Comparison of ENCODE assay signal across 8 cellular contexts in the genomic region with DNA sequence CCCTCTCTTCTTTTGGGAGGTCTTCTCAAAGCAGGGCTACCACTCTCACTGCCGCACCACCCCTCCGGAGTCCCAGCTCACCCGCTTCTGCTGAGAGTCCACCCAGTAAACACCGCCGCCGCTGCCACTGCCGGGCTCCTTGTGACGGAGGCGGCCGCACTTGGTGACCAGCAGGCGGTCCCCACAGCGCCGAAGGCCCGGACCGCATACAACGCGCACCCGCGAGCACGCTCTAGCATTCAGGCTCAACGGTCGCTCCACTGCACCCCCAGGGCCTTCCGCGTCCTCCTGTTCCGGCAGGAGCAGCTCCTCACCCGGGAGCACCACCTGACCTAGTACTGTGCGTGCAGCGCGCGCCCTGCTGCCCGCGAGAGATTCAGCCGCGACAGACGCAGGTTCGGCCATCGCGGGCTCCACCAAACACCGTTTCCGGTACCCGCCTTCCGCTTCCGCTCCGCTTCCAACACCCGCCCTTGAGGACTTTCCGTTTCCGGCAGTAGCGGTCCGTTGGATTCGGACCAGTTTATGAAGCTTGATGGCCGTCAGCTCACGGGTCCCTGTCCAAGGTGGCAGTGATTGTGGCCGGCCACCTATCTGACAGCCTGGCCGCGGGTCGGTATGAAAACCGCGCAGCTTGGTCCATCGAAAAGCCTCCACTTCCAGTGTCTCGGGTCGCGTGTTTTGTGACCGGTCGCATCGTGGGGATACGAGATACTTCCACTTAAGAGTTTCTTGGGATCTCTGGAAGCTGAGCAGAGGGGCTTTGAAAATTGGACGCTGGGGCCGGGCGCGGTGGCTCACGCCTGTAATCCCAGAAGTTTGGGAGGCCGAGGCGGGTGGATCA. TPM values are rescaled to one million over a fixed set of nuclear protein-coding genes. Genes with fewer than 3 reads are reported as not detected.
DNase-seq lines count a peak whose midpoint lies in the region; ATAC-seq and TF ChIP-seq lines count a peak whose summit lies in the region.

EXOSC3 (minus strand) TSS at position 425 of the 844 bp plus-strand sequence; CDS start at position 405, 20 bp downstream.

- DNase-seq in DMS79 treated with DMSO at 0.1 percent for 48 hours (lab: John Stamatoyannopoulos, UW) (peak; percentile 92), KG1 (lab: John Stamatoyannopoulos, UW) (peak; percentile 74), Peyer's patch (peak; percentile 85 to 95 (median 91)), fibroblast of gingiva (ENCODE audit: low read depth) (peak; percentile 88)
- peak; percentile 90 to 92 for DNase-seq in activated T-cell treated with anti-CD3 and anti-CD28 coated beads, Interleukin-2, amount 50 U/mL, for 72 hours
- peak; percentile 66 to 85 (median 81) for DNase-seq in naive thymus-derived CD4-positive, alpha-beta T cell
- DNase-seq in stimulated activated naive CD4-positive, alpha-beta T cell (lab: John Stamatoyannopoulos, UW): peak; percentile 68 to 83 (median 77)

- CTCF ChIA-PET in naive thymus-derived CD4-positive, alpha-beta T cell (lab: Charles Lee): no interaction called here

- H3K4me1 ChIP-seq in Peyer's patch: peaks cover 0 to 7% (median 0%) of the 10 kb centered on the region in 4 donors
- H3K4me1 ChIP-seq in naive thymus-derived CD4-positive, alpha-beta T cell (ENCODE audit: control insufficient read depth in 2 of 2, insufficient read depth in 2 of 2, low read length in 2 of 2): peaks cover 18 to 21% of the 10 kb centered on the region in 2 donors

- peak within 1 kb of the TSS; percentile 69 to 89 (median 74) for H3K4me3 ChIP-seq in Peyer's patch
- H3K4me3 ChIP-seq in naive thymus-derived CD4-positive, alpha-beta T cell (ENCODE audit: low read length): peak within 1 kb of the TSS; percentile 92

- POLR2A ChIA-PET in naive thymus-derived CD4-positive, alpha-beta T cell (lab: Charles Lee): interaction anchor here (0.6 to 3.5 kb wide), 12 partner anchors 9 to 118 kb away, joined by 3 to 29 read pairs (median 6); partner anchors contain the start of genes DCAF10 and TRMT10B

- H3K9me3 ChIP-seq in Peyer's patch: no peaks in the 10 kb centered on the region
- no peaks in the 10 kb centered on the region for H3K9me3 ChIP-seq in naive thymus-derived CD4-positive, alpha-beta T cell (ENCODE audit: control insufficient read depth in 2 of 3, low read length in 3 of 3)

- peak; percentile 89 for ATAC-seq in GM21717 (IDR thresholded peaks at IDR 0.05; ENCODE audit: unreplicated experiment)
- peak; percentile 94 for ATAC-seq in activated T-cell treated with anti-CD3 and anti-CD28 coated beads, Interleukin-2, amount 50 U/mL, for 72 hours (replicated peaks in 1 of 2)
- peak; percentile 92 for ATAC-seq in naive thymus-derived CD4-positive, alpha-beta T cell

- no peaks in the 10 kb centered on the region for H3K9me3 Mint-ChIP-seq in activated T-cell treated with anti-CD3 and anti-CD28 coated beads, Interleukin-2, amount 50 U/mL, for 72 hours
- H3K9me3 Mint-ChIP-seq in naive thymus-derived CD4-positive, alpha-beta T cell: peaks cover 0 to 2% (median 0%) of the 10 kb centered on the region in 11 donors

- peak within 1 kb of the TSS; percentile 71 to 85 (median 80) for H3K27ac ChIP-seq in Peyer's patch
- peak within 1 kb of the TSS; percentile 85 for H3K27ac ChIP-seq in naive thymus-derived CD4-positive, alpha-beta T cell (ENCODE audit: low read depth, low read length)

- H3K4me3 Mint-ChIP-seq in activated T-cell treated with anti-CD3 and anti-CD28 coated beads, Interleukin-2, amount 50 U/mL, for 72 hours: peak within 1 kb of the TSS; percentile 99 to 100
- H3K4me3 Mint-ChIP-seq in naive thymus-derived CD4-positive, alpha-beta T cell: peak within 1 kb of the TSS; percentile 96 to 98 (median 97)

- TF ChIP-seq CTCF in Peyer's patch (IDR thresholded peaks at IDR 0.05): peak in 3 of 6 experiments; percentile 17 to 32 (median 27)

- peaks cover 42% of the 10 kb centered on the region for H3K4me1 Mint-ChIP-seq in activated T-cell treated with anti-CD3 and anti-CD28 coated beads, Interleukin-2, amount 50 U/mL, for 72 hours (ENCODE audit: low read depth)
- H3K4me1 Mint-ChIP-seq in naive thymus-derived CD4-positive, alpha-beta T cell: peaks cover 18 to 50% (median 40%) of the 10 kb centered on the region in 7 donors

- H3K27me3 Mint-ChIP-seq in activated T-cell treated with anti-CD3 and anti-CD28 coated beads, Interleukin-2, amount 50 U/mL, for 72 hours (ENCODE audit: low read depth): no peaks in the 10 kb centered on the region
- H3K27me3 Mint-ChIP-seq in naive thymus-derived CD4-positive, alpha-beta T cell: peaks cover 0 to 4% (median 0%) of the 10 kb centered on the region in 5 donors

- H3K27me3 ChIP-seq in Peyer's patch: no peaks in the 10 kb centered on the region
- H3K27me3 ChIP-seq in naive thymus-derived CD4-positive, alpha-beta T cell (ENCODE audit: control insufficient read depth in 2 of 2, insufficient read depth in 2 of 2, low read length in 2 of 2): no peaks in the 10 kb centered on the region

- peak within 1 kb of the TSS; percentile 100 for H3K27ac Mint-ChIP-seq in activated T-cell treated with anti-CD3 and anti-CD28 coated beads, Interleukin-2, amount 50 U/mL, for 72 hours
- peak within 1 kb of the TSS; percentile 95 to 98 (median 96) for H3K27ac Mint-ChIP-seq in naive thymus-derived CD4-positive, alpha-beta T cell

- intact Hi-C loops in naive thymus-derived CD4-positive, alpha-beta T cell (cut with micrococcal nuclease): loop anchor here (1.0 to 2.0 kb wide), 7 partner anchors 15 to 1018 kb away; partner anchors contain the start of genes DCAF10 (in 2 of the 2), TOMM5 (in 2 of the 2), TRMT10B (in 2 of the 2) and SLC25A51 (in 1 of the 2)

- peaks cover 6 to 35% of the 10 kb centered on the region in 2 donors for H3K36me3 Mint-ChIP-seq in activated T-cell treated with anti-CD3 and anti-CD28 coated beads, Interleukin-2, amount 50 U/mL, for 72 hours (ENCODE audit: insufficient read depth in 2 of 2)
- peaks cover 7 to 17% (median 17%) of the 10 kb centered on the region in 5 donors for H3K36me3 Mint-ChIP-seq in naive thymus-derived CD4-positive, alpha-beta T cell

- TF ChIP-seq POLR2A in Peyer's patch (IDR thresholded peaks at IDR 0.05): peak; percentile 53 to 71

- peaks cover 0 to 35% (median 0%) of the 10 kb centered on the region in 3 donors for H3K36me3 ChIP-seq in Peyer's patch
- H3K36me3 ChIP-seq in naive thymus-derived CD4-positive, alpha-beta T cell (ENCODE audit: control insufficient read depth in 2 of 3, insufficient read depth in 3 of 3, low read length in 3 of 3): peaks cover 4 to 41% (median 9%) of the 10 kb centered on the region in 3 experiments

RNA-seq across cellular contexts. Expression of gene EXOSC3, which starts in this region (rescaled TPM):
- total RNA-seq in Peyer's patch: 10 to 100 TPM; 32.0 to 63.5 (median 44.7) TPM
- total RNA-seq in activated T-cell treated with anti-CD3 and anti-CD28 coated beads, Interleukin-2, amount 50 U/mL, for 72 hours: 10 to 100 TPM; 60.2 to 72.0 TPM
- 10 to 100 TPM; 27.8 to 66.1 (median 60.7) TPM for total RNA-seq in naive thymus-derived CD4-positive, alpha-beta T cell
- 10 to 100 TPM; 17.2 to 35.2 TPM for polyA plus RNA-seq in naive thymus-derived CD4-positive, alpha-beta T cell

Comparison
In these comparisons a context has a peak if more than half of its experiments do, and no peak if none do; other contexts are left out.
1. Peak in every context shown above with its lines: DNase-seq, ATAC-seq, H3K4me3 ChIP-seq and H3K27ac ChIP-seq.